In the genomic region with DNA sequence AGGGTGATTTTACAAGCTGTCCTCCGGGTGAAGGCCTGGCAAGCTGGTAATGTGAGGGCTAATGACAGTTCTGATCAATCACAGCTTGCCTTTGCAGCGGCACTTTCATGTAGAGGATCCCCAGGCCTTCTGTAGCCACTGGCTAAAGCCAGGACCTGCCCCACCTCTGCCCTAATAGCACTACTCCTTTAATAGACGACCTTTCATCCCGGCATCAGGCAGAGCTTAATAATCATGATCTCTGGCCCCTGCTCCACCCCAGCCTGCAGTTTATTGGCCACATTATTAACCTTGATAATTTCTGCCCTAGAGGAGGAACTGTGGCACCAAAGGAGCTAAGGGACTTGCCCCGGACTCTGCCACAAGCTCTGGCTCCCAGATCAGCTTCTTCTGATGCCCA, we compare ENCODE assay signal across 19 cellular contexts.
DNase-seq lines count a peak whose midpoint lies in the region; ATAC-seq, FAIRE-seq and TF ChIP-seq lines count a peak whose summit lies in the region.
"Had no signal": no experiment of that assay in that cellular context is flagged by ENCODE, and none has a peak within 500 bp of the region (broad histone marks: within the 10 kb centered on the region; RNA-seq: fewer than 3 reads in every experiment).

No MANE protein-coding gene starts in this region.

- TF ChIP-seq POLR2A in Peyer's patch (IDR thresholded peaks at IDR 0.05) (no peak), right lobe of liver (IDR thresholded peaks at IDR 0.05) (no peak)

- intact Hi-C loops in right lobe of liver (cut with DNase I): no loop called here

- H3K4me3 ChIP-seq in Peyer's patch (no peak overlapping the region), right lobe of liver (no peak overlapping the region), small intestine (ENCODE audit: low read depth in 1 of 2, low read length in 2 of 2) (no peak overlapping the region), WERI-Rb-1 (ENCODE audit: low read depth, low read length) (no peak overlapping the region)
- H3K4me3 ChIP-seq: GM23248 had no signal

- no peaks in the 10 kb centered on the region for H3K9me3 ChIP-seq in Peyer's patch
- no peaks in the 10 kb centered on the region for H3K9me3 ChIP-seq in right lobe of liver
- no peaks in the 10 kb centered on the region for H3K9me3 ChIP-seq in small intestine (ENCODE audit: control insufficient read depth, low read depth)
- no peaks in the 10 kb centered on the region for H3K9me3 ChIP-seq in WERI-Rb-1 (ENCODE audit: severe bottlenecking)

- no peak for FAIRE-seq in small intestine (lab: Jason Lieb, UNC)
- FAIRE-seq: G401.6, GM12892, H1 had no signal

- peak; percentile 77 to 84 (median 80) for ATAC-seq in right lobe of liver
- ATAC-seq in stimulated activated effector memory CD8-positive, alpha-beta T cell treated with anti-CD3 and anti-CD28 coated beads, Interleukin-12 subunit alpha, Interleukin-12 subunit beta, amount 100 ng/mL, for 72 hours: no peak

- DNase-seq in HT-29 (ENCODE audit: low spot score) (peak; percentile 70), Peyer's patch (peak in 2 of 3 donors; percentile 68 to 79), right lobe of liver (peak in 2 of 3 donors; percentile 70 to 71), small intestine (peak; percentile 97), WERI-Rb-1 (no peak), hypothalamus (lab: John Stamatoyannopoulos, UW) (no peak)
- DNase-seq in stimulated activated effector memory CD8-positive, alpha-beta T cell treated with anti-CD3 and anti-CD28 coated beads, Interleukin-12 subunit alpha, Interleukin-12 subunit beta, amount 100 ng/mL, for 72 hours (ENCODE audit: low spot score in 2 of 2): no peak
- DNase-seq: C1 segment of cervical spinal cord; Calu3; CD4-positive, alpha-beta memory T cell; COR-L47; DMS53; DMS79 treated with DMSO at 0.1 percent for 48 hours; GM23248; H7; HCEC 1CT had no signal

- H3K27ac ChIP-seq in Peyer's patch (peak overlapping the region in 2 of 4 donors; percentile 4 to 76), right lobe of liver (peak overlapping the region in 1 of 3 donors; percentile 67), small intestine (ENCODE audit: low read depth in 1 of 2, low read length in 1 of 2) (peak overlapping the region; percentile 27 to 45), WERI-Rb-1 (no peak overlapping the region)
- H3K27ac ChIP-seq: GM23248 had no signal

- H3K36me3 Mint-ChIP-seq in stimulated activated effector memory CD8-positive, alpha-beta T cell treated with anti-CD3 and anti-CD28 coated beads, Interleukin-12 subunit alpha, Interleukin-12 subunit beta, amount 100 ng/mL, for 72 hours: no peaks in the 10 kb centered on the region
- H3K36me3 Mint-ChIP-seq: CD4-positive, alpha-beta memory T cell had no signal

- H3K27me3 ChIP-seq in Peyer's patch: no peaks in the 10 kb centered on the region
- H3K27me3 ChIP-seq in right lobe of liver: no peaks in the 10 kb centered on the region
- H3K27me3 ChIP-seq in small intestine (ENCODE audit: control insufficient read depth in 2 of 2, insufficient read depth in 2 of 2, low read length in 2 of 2): no peaks in the 10 kb centered on the region
- H3K27me3 ChIP-seq in WERI-Rb-1 (ENCODE audit: insufficient read depth, low read depth, severe bottlenecking): no peaks in the 10 kb centered on the region

- H3K36me3 ChIP-seq in Peyer's patch (no peaks in the 10 kb centered on the region), right lobe of liver (no peaks in the 10 kb centered on the region), small intestine (ENCODE audit: control insufficient read depth in 2 of 2, insufficient read depth in 2 of 2, low read length in 2 of 2) (no peaks in the 10 kb centered on the region), WERI-Rb-1 (no peaks in the 10 kb centered on the region)

- no peaks in the 10 kb centered on the region for H3K4me1 Mint-ChIP-seq in stimulated activated effector memory CD8-positive, alpha-beta T cell treated with anti-CD3 and anti-CD28 coated beads, Interleukin-12 subunit alpha, Interleukin-12 subunit beta, amount 100 ng/mL, for 72 hours
- H3K4me1 Mint-ChIP-seq: CD4-positive, alpha-beta memory T cell had no signal

- H3K27ac Mint-ChIP-seq in stimulated activated effector memory CD8-positive, alpha-beta T cell treated with anti-CD3 and anti-CD28 coated beads, Interleukin-12 subunit alpha, Interleukin-12 subunit beta, amount 100 ng/mL, for 72 hours: no peak overlapping the region
- H3K27ac Mint-ChIP-seq: CD4-positive, alpha-beta memory T cell had no signal

- no peak overlapping the region for H3K4me3 Mint-ChIP-seq in stimulated activated effector memory CD8-positive, alpha-beta T cell treated with anti-CD3 and anti-CD28 coated beads, Interleukin-12 subunit alpha, Interleukin-12 subunit beta, amount 100 ng/mL, for 72 hours
- H3K4me3 Mint-ChIP-seq: CD4-positive, alpha-beta memory T cell had no signal

- H3K4me1 ChIP-seq in Peyer's patch (peaks cover 0 to 5% (median 0%) of the 10 kb centered on the region in 4 donors), right lobe of liver (peaks cover 0 to 27% (median 4%) of the 10 kb centered on the region in 4 donors), small intestine (ENCODE audit: control insufficient read depth in 2 of 2, insufficient read depth in 1 of 2, low read depth in 1 of 2, low read length in 1 of 2) (no peaks in the 10 kb centered on the region)

- TF ChIP-seq CTCF in Peyer's patch (IDR thresholded peaks at IDR 0.05) (peak in 2 of 6 experiments; percentile 9 to 22), right lobe of liver (IDR thresholded peaks at IDR 0.05) (peak in 1 of 4 donors; percentile 5), WERI-Rb-1 (IDR thresholded peaks at IDR 0.05; ENCODE audit: low read depth, low read length) (no peak)

- 22% methylated on average over 4 of the region's 5 CpGs for WGBS in right lobe of liver (ENCODE audit: insufficient coverage, low coverage, low lambda C conversion rate, missing lambda C conversion rate)
- 8 to 45% (median 22%) methylated on average over 5 of the region's 5 CpGs for WGBS in small intestine, 3 donors

- H3K9me3 Mint-ChIP-seq in stimulated activated effector memory CD8-positive, alpha-beta T cell treated with anti-CD3 and anti-CD28 coated beads, Interleukin-12 subunit alpha, Interleukin-12 subunit beta, amount 100 ng/mL, for 72 hours: peaks cover 3% of the 10 kb centered on the region

Comparison
In these comparisons a context has a peak if more than half of its experiments do, and no peak if none do; other contexts are left out.
1. DNase-seq: peak in HT-29 (single experiment), Peyer's patch (2 of 3), right lobe of liver (2 of 3) and small intestine (single experiment); none in WERI-Rb-1 (single experiment), hypothalamus (0 of 51) and stimulated activated effector memory CD8-positive, alpha-beta T cell treated with anti-CD3 and anti-CD28 coated beads, Interleukin-12 subunit alpha, Interleukin-12 subunit beta, amount 100 ng/mL, for 72 hours (0 of 2).